Comparison of ENCODE assay signal across 28 cellular contexts in genomic region chr5:66129184-66129583, GRCh38.
"Had no signal": no experiment of that assay in that cellular context is flagged by ENCODE, and none has a peak within 500 bp of the region (broad histone marks: within the 10 kb centered on the region; RNA-seq: fewer than 3 reads in every experiment).

No MANE protein-coding gene starts in this region.

- H3K4me1 Mint-ChIP-seq: activated B cell treated with CpG ODN at 0.5 μM for 24 hours; activated CD4-positive, alpha-beta memory T cell treated with anti-CD3 and anti-CD28 coated beads, Interleukin-2, amount 10 ng/mL, durations not matched to agents 7 days and 5 days; activated naive CD8-positive, alpha-beta T cell treated with anti-CD3 and anti-CD28 coated beads, Interleukin-2, amount 10 ng/mL, durations not matched to agents 7 days and 5 days; T-cell had no signal

- DNase-seq: activated B cell treated with CpG ODN at 0.5 μM for 24 hours; activated CD4-positive, alpha-beta memory T cell treated with anti-CD3 and anti-CD28 coated beads, Interleukin-2, amount 10 ng/mL, durations not matched to agents 7 days and 5 days; activated CD4-positive, alpha-beta T cell treated with anti-CD3 and anti-CD28 coated beads for 1 hour; activated CD4-positive, alpha-beta T cell treated with anti-CD3 and anti-CD28 coated beads, Interleukin-2, amount 50 U/mL, for 1 hour; activated naive CD4-positive, alpha-beta T cell treated with anti-CD3 and anti-CD28 coated beads, Interleukin-2, amount 50 U/mL, for 16 hours; activated naive CD8-positive, alpha-beta T cell treated with anti-CD3 and anti-CD28 coated beads, Interleukin-2, amount 10 ng/mL, durations not matched to agents 7 days and 5 days; activated T-cell treated with anti-CD3 and anti-CD28 coated beads for 4 hours; activated T-cell treated with anti-CD3 and anti-CD28 coated beads, Interleukin-2, amount 50 U/mL, for 72 hours; adrenal gland; anterior cingulate cortex; cerebellar nuclear complex; Karpas-422; MM.1S; NCI-H1105; NCI-H1436; NCI-H1694 treated with DMSO at 0.1 percent for 48 hours; NCI-H2081; NCI-H510A treated with DMSO at 0.1 percent for 48 hours; NCI-H774; NK-92 treated with Interleukin-12 subunit alpha and Interleukin-12 subunit beta, amount 100 ng/mL, for 24 hours; OCI-M1; Peyer's patch; SHP77; T-cell; T-helper 2 cell; T1000 had no signal

- H3K4me3 ChIP-seq: adrenal gland, Peyer's patch, SJSA1 had no signal

- H3K36me3 Mint-ChIP-seq: activated naive CD8-positive, alpha-beta T cell treated with anti-CD3 and anti-CD28 coated beads, Interleukin-2, amount 10 ng/mL, durations not matched to agents 7 days and 5 days; T-cell had no signal

- H3K9me3 ChIP-seq: Peyer's patch, SJSA1 had no signal

- H3K4me3 Mint-ChIP-seq: activated B cell treated with CpG ODN at 0.5 μM for 24 hours; activated CD4-positive, alpha-beta memory T cell treated with anti-CD3 and anti-CD28 coated beads, Interleukin-2, amount 10 ng/mL, durations not matched to agents 7 days and 5 days; activated naive CD8-positive, alpha-beta T cell treated with anti-CD3 and anti-CD28 coated beads, Interleukin-2, amount 10 ng/mL, durations not matched to agents 7 days and 5 days; activated T-cell treated with anti-CD3 and anti-CD28 coated beads, Interleukin-2, amount 50 U/mL, for 72 hours; T-cell had no signal

- ATAC-seq: activated T-cell treated with anti-CD3 and anti-CD28 coated beads, Interleukin-2, amount 50 U/mL, for 72 hours; T-cell had no signal

- H3K27me3 ChIP-seq: adrenal gland, Peyer's patch, SJSA1 had no signal

- H3K36me3 ChIP-seq: adrenal gland, Peyer's patch, SJSA1 had no signal

- H3K27ac ChIP-seq: adrenal gland, Peyer's patch, SJSA1 had no signal

- H3K27ac Mint-ChIP-seq: activated B cell treated with CpG ODN at 0.5 μM for 24 hours; activated CD4-positive, alpha-beta memory T cell treated with anti-CD3 and anti-CD28 coated beads, Interleukin-2, amount 10 ng/mL, durations not matched to agents 7 days and 5 days; activated naive CD8-positive, alpha-beta T cell treated with anti-CD3 and anti-CD28 coated beads, Interleukin-2, amount 10 ng/mL, durations not matched to agents 7 days and 5 days; activated T-cell treated with anti-CD3 and anti-CD28 coated beads, Interleukin-2, amount 50 U/mL, for 72 hours; activated T-helper 2 cell treated with anti-CD3 and anti-CD28 coated beads, Interferon-gamma antibody, Interleukin-2, Interleukin-4, amounts not matched to agents 10 μg/mL and 5 μg/mL and 100 μg/mL, durations not matched to agents 14 hours and 24 hours and 36 hours; T-cell had no signal

- H3K4me1 ChIP-seq: adrenal gland, Peyer's patch, SJSA1 had no signal

- H3K27me3 Mint-ChIP-seq: activated B cell treated with CpG ODN at 0.5 μM for 24 hours; activated CD4-positive, alpha-beta memory T cell treated with anti-CD3 and anti-CD28 coated beads, Interleukin-2, amount 10 ng/mL, durations not matched to agents 7 days and 5 days; T-cell had no signal
